33 cellular contexts compared by ENCODE assay signal in the genomic region with DNA sequence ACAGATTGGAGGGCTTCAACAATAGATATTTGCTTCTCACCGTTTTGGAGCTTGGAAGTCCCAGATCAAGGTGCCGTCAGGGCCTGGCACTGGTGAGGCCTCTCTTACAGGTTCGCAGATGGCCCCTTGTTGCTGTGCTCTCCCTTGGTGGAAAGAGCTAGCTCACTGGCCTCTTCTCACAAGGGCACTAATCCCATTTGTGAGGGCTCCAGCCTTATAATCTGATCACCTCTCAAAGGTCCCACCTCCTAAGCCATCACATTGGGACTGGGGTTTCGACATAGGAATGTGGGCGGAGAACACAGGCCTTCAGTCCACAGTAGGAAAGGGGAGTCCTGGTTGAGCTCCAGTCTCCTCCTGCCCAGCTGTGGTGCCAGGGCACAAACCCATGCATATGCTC. TPM values are rescaled to one million over a fixed set of nuclear protein-coding genes. Genes with fewer than 3 reads are reported as not detected.
"Had no signal": no experiment of that assay in that cellular context is flagged by ENCODE, and none has a peak within 500 bp of the region (broad histone marks: within the 10 kb centered on the region; RNA-seq: fewer than 3 reads in every experiment).

No MANE protein-coding gene starts in this region.

- H3K9me3 ChIP-seq: adrenal gland, body of pancreas, breast epithelium had no signal

- H3K4me3 Mint-ChIP-seq: activated CD4-positive, alpha-beta T cell treated with anti-CD3 and anti-CD28 coated beads for 36 hours; activated CD4-positive, alpha-beta T cell treated with anti-CD3 and anti-CD28 coated beads, Interleukin-2, amount 10 ng/mL, durations not matched to agents 7 days and 5 days; activated CD8-positive, alpha-beta T cell treated with anti-CD3 and anti-CD28 coated beads, Interleukin-2, amount 10 ng/mL, durations not matched to agents 7 days and 5 days; activated naive CD4-positive, alpha-beta T cell treated with anti-CD3 and anti-CD28 coated beads for 36 hours; activated T-cell treated with anti-CD3 and anti-CD28 coated beads, Interleukin-2, amount 50 U/mL, for 24 hours had no signal

- DNase-seq: activated CD4-positive, alpha-beta T cell treated with anti-CD3 and anti-CD28 coated beads for 36 hours; activated CD4-positive, alpha-beta T cell treated with anti-CD3 and anti-CD28 coated beads, Interleukin-2, amount 10 ng/mL, durations not matched to agents 7 days and 5 days; activated CD4-positive, alpha-beta T cell treated with anti-CD3 and anti-CD28 coated beads, Interleukin-2, amount 50 U/mL, for 48 hours; activated CD8-positive, alpha-beta T cell treated with anti-CD3 and anti-CD28 coated beads, Interleukin-2, amount 10 ng/mL, durations not matched to agents 7 days and 5 days; activated gamma-delta T cell treated with Interleukin-2 at 50 U/mL for 16 hours; activated naive CD4-positive, alpha-beta T cell treated with anti-CD3 and anti-CD28 coated beads for 36 hours; activated T-cell treated with anti-CD3 and anti-CD28 coated beads, Interleukin-2, amount 50 U/mL, for 24 hours; adrenal gland; body of pancreas; Karpas-422; KBM-7; NCI-H1105; NCI-H1417 treated with DMSO at 0.1 percent for 48 hours; NCI-H187 treated with DMSO at 0.1 percent for 48 hours; NCI-H2081; NCI-H2171 treated with DMSO at 0.1 percent for 48 hours; NCI-H2227 treated with DMSO at 0.1 percent for 48 hours; NCI-H446; NCI-H510A treated with DMSO at 0.1 percent for 48 hours; NCI-H69; NK-92 treated with Interleukin-12 subunit alpha and Interleukin-12 subunit beta, amount 100 ng/mL, for 24 hours; PC-9; Right ventricle myocardium superior; SW 1271; T1000 had no signal

- H2AFZ ChIP-seq: PC-9 had no signal

- H3K27ac ChIP-seq: adrenal gland, body of pancreas, breast epithelium, PC-9, RWPE1 had no signal

- H3K9me3 Mint-ChIP-seq: activated CD4-positive, alpha-beta T cell treated with anti-CD3 and anti-CD28 coated beads, Interleukin-2, amount 10 ng/mL, durations not matched to agents 7 days and 5 days; activated naive CD4-positive, alpha-beta T cell treated with anti-CD3 and anti-CD28 coated beads for 36 hours; activated naive CD4-positive, alpha-beta T cell treated with anti-CD3 and anti-CD28 coated beads, Interleukin-2, amount 50 U/mL, for 72 hours; activated T-cell treated with anti-CD3 and anti-CD28 coated beads, Interleukin-2, amount 50 U/mL, for 24 hours had no signal

- H3K4me2 ChIP-seq: PC-9 had no signal

- H3K4me3 ChIP-seq: adrenal gland, body of pancreas, breast epithelium, PC-9 had no signal

- ATAC-seq: activated CD4-positive, alpha-beta T cell treated with anti-CD3 and anti-CD28 coated beads for 36 hours; activated CD4-positive, CD25-positive, alpha-beta regulatory T cell treated with anti-CD3 and anti-CD28 coated beads, Interleukin-2, amount 50 U/mL, for 24 hours; activated CD8-positive, alpha-beta T cell treated with anti-CD3 and anti-CD28 coated beads, Interleukin-2, amount 10 ng/mL, durations not matched to agents 7 days and 5 days; activated naive CD4-positive, alpha-beta T cell treated with anti-CD3 and anti-CD28 coated beads, Interleukin-2, amount 50 U/mL, for 72 hours; body of pancreas had no signal

- H3K4me1 ChIP-seq: breast epithelium had no signal

- FAIRE-seq: astrocyte, RCC 7860, TTC549 had no signal

- H3K27ac Mint-ChIP-seq: activated CD4-positive, alpha-beta T cell treated with anti-CD3 and anti-CD28 coated beads for 36 hours; activated CD4-positive, alpha-beta T cell treated with anti-CD3 and anti-CD28 coated beads, Interleukin-2, amount 10 ng/mL, durations not matched to agents 7 days and 5 days; activated CD8-positive, alpha-beta T cell treated with anti-CD3 and anti-CD28 coated beads, Interleukin-2, amount 10 ng/mL, durations not matched to agents 7 days and 5 days; activated naive CD4-positive, alpha-beta T cell treated with anti-CD3 and anti-CD28 coated beads for 36 hours; activated naive CD4-positive, alpha-beta T cell treated with anti-CD3 and anti-CD28 coated beads, Interleukin-2, amount 50 U/mL, for 72 hours; activated T-cell treated with anti-CD3 and anti-CD28 coated beads, Interleukin-2, amount 50 U/mL, for 24 hours had no signal

- H3K27me3 ChIP-seq: adrenal gland, body of pancreas, breast epithelium had no signal

- H3K36me3 ChIP-seq: adrenal gland, breast epithelium had no signal

- H3K36me3 Mint-ChIP-seq: activated naive CD4-positive, alpha-beta T cell treated with anti-CD3 and anti-CD28 coated beads, Interleukin-2, amount 50 U/mL, for 72 hours had no signal

RNA-seq across cellular contexts. Expression of gene LRRC32, which starts 13.9 kb away (rescaled TPM):
- total RNA-seq: MCF 10A, PC-9 had no signal
